Comparison of ENCODE assay signal across 27 cellular contexts in the genomic region with DNA sequence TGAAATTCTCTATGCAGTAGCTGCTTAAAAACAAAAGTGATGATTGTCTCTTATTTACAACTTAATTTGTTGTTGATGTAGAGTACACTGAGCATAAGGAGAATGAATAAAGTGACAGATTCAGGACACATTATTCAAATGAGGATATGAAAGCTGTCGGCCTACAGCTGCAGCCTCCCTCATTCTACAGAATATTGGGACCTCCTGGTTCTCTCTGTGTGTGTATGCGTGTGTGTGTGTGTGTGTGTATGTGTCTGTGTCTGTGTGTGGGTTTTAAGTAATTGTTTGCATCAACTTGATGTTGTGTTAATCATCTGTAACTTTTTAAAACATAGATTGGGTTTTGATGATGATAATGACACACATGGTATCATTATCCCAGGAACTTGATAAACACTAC. TPM values are rescaled to one million over a fixed set of nuclear protein-coding genes. Genes with fewer than 3 reads are reported as not detected.
A peak's percentile ranks its signal among the peaks of the same experiment; 100 is the strongest.
DNase-seq lines count a peak whose midpoint lies in the region; ATAC-seq and TF ChIP-seq lines count a peak whose summit lies in the region.
"Had no signal": no experiment of that assay in that cellular context is flagged by ENCODE, and none has a peak within 500 bp of the region (broad histone marks: within the 10 kb centered on the region; RNA-seq: fewer than 3 reads in every experiment).

No MANE protein-coding gene starts in this region.

- H3K9me3 ChIP-seq in psoas muscle = no peaks in the 10 kb centered on the region
- H3K9me3 ChIP-seq: Caco-2, MG63, Peyer's patch had no signal

- WGBS in psoas muscle, 3 donors = 74 to 84% (median 76%) methylated on average over 2 of the region's 2 CpGs

- TF ChIP-seq CTCF in progenitor cell of endocrine pancreas (IDR thresholded peaks at IDR 0.05; ENCODE audit: unreplicated experiment) (no peak), psoas muscle (IDR thresholded peaks at IDR 0.05) (no peak)

- H3K27ac ChIP-seq in angular gyrus (ENCODE audit: low read depth, low read length) (peak overlapping the region; percentile 31), psoas muscle (no peak overlapping the region)
- H3K27ac ChIP-seq: GM23248, Peyer's patch had no signal

- ATAC-seq in psoas muscle (no peak), HG03521 (IDR thresholded peaks at IDR 0.05; ENCODE audit: unreplicated experiment) (no peak)
- ATAC-seq in activated CD4-positive, alpha-beta T cell treated with anti-CD3 and anti-CD28 coated beads for 36 hours = no peak
- ATAC-seq: CD8-positive, alpha-beta T cell had no signal

- H3K4me3 ChIP-seq in psoas muscle = no peak overlapping the region
- H3K4me3 ChIP-seq: GM23248, MG63, Peyer's patch had no signal

- no peaks in the 10 kb centered on the region for H3K27me3 ChIP-seq in psoas muscle (ENCODE audit: insufficient read depth in 3 of 3, low read length in 2 of 3)
- H3K27me3 ChIP-seq: Peyer's patch had no signal

- peaks cover 79% of the 10 kb centered on the region for H3K4me1 Mint-ChIP-seq in progenitor cell of endocrine pancreas (ENCODE audit: low read depth)
- no peaks in the 10 kb centered on the region for H3K4me1 Mint-ChIP-seq in activated CD4-positive, alpha-beta T cell treated with anti-CD3 and anti-CD28 coated beads for 36 hours

- intact Hi-C loops in psoas muscle (cut with DNase I) = no loop called here
- intact Hi-C loops in activated CD4-positive, alpha-beta T cell treated with anti-CD3 and anti-CD28 coated beads for 36 hours (cut with DNase I, micrococcal nuclease) = no loop called here

- H3K36me3 Mint-ChIP-seq in progenitor cell of endocrine pancreas (ENCODE audit: insufficient read depth) = peaks cover 9% of the 10 kb centered on the region
- H3K36me3 Mint-ChIP-seq in activated CD4-positive, alpha-beta T cell treated with anti-CD3 and anti-CD28 coated beads for 36 hours (ENCODE audit: low read depth) = no peaks in the 10 kb centered on the region
- H3K36me3 Mint-ChIP-seq: CD8-positive, alpha-beta T cell had no signal

- POLR2A ChIA-PET in activated CD4-positive, alpha-beta T cell treated with anti-CD3 and anti-CD28 coated beads for 36 hours (lab: Charles Lee) = no interaction called here

- no peaks in the 10 kb centered on the region for H3K4me1 ChIP-seq in psoas muscle
- H3K4me1 ChIP-seq: Caco-2, Peyer's patch had no signal

- CTCF ChIA-PET in activated CD4-positive, alpha-beta T cell treated with anti-CD3 and anti-CD28 coated beads for 36 hours (lab: Charles Lee) = interaction anchor here (0.6 to 0.7 kb wide), 2 partner anchors 545 to 629 kb away, joined by 3 read pairs; no protein-coding TSS in a partner anchor

- H3K9me3 Mint-ChIP-seq in progenitor cell of endocrine pancreas (ENCODE audit: low read depth) = no peaks in the 10 kb centered on the region
- H3K9me3 Mint-ChIP-seq in activated CD4-positive, alpha-beta T cell treated with anti-CD3 and anti-CD28 coated beads for 36 hours (ENCODE audit: low read depth) = no peaks in the 10 kb centered on the region
- H3K9me3 Mint-ChIP-seq: CD8-positive, alpha-beta T cell had no signal

- no peaks in the 10 kb centered on the region for H3K36me3 ChIP-seq in psoas muscle (ENCODE audit: insufficient read depth in 1 of 2, low read depth in 1 of 2)
- H3K36me3 ChIP-seq: MG63, Peyer's patch had no signal

- H3K27me3 Mint-ChIP-seq in progenitor cell of endocrine pancreas = no peaks in the 10 kb centered on the region
- H3K27me3 Mint-ChIP-seq in activated CD4-positive, alpha-beta T cell treated with anti-CD3 and anti-CD28 coated beads for 36 hours = peaks cover 5% of the 10 kb centered on the region

- no peak overlapping the region for H3K4me3 Mint-ChIP-seq in progenitor cell of endocrine pancreas (ENCODE audit: low read depth)
- H3K4me3 Mint-ChIP-seq in activated CD4-positive, alpha-beta T cell treated with anti-CD3 and anti-CD28 coated beads for 36 hours = no peak overlapping the region
- H3K4me3 Mint-ChIP-seq: CD8-positive, alpha-beta T cell had no signal

- DNase-seq in Ammon's horn (ENCODE audit: low spot score) (peak; percentile 65), globus pallidus (ENCODE audit: low spot score) (peak; percentile 41), progenitor cell of endocrine pancreas (ENCODE audit: low spot score, unreplicated experiment) (no peak), psoas muscle (no peak), AG20443 (ENCODE audit: low spot score) (no peak)
- DNase-seq in activated CD4-positive, alpha-beta T cell treated with anti-CD3 and anti-CD28 coated beads for 36 hours = no peak
- DNase-seq: AML-193; C1 segment of cervical spinal cord; Caco-2; CD8-positive, alpha-beta T cell; DMS79 treated with DMSO at 0.1 percent for 48 hours; GM23248; H7; KBM-7; MG63; NCI-H1048; NCI-H1417; NCI-H1694; NCI-H2081; NCI-H2227 treated with DMSO at 0.1 percent for 48 hours; NCI-H510A; NCI-H69; OCI-M1; Peyer's patch; SHP77 treated with DMSO at 0.1 percent for 48 hours had no signal

- H3K27ac Mint-ChIP-seq in progenitor cell of endocrine pancreas = peak overlapping the region; percentile 81
- no peak overlapping the region for H3K27ac Mint-ChIP-seq in activated CD4-positive, alpha-beta T cell treated with anti-CD3 and anti-CD28 coated beads for 36 hours
- H3K27ac Mint-ChIP-seq: CD8-positive, alpha-beta T cell had no signal

RNA-seq across cellular contexts. Expression of a gene that starts 17.9 kb away (rescaled TPM):
- 63.2 and 73.9 TPM in 2 replicates for total RNA-seq in progenitor cell of endocrine pancreas
- 10 to 100 TPM in 3 of 4 donors, 1 to 10 TPM in 1; 8.3 to 20.6 (median 18.3) TPM for total RNA-seq in psoas muscle
- polyA plus RNA-seq in psoas muscle = 1 to 10 TPM in 1 of 3 donors, under 1 TPM in 2; 0.40 to 1.7 (median 0.93) TPM
- total RNA-seq in activated CD4-positive, alpha-beta T cell treated with anti-CD3 and anti-CD28 coated beads for 36 hours = under 1 TPM; 0.09 to 0.14 TPM
- total RNA-seq: CD8-positive, alpha-beta T cell had no signal

Comparison
In these comparisons a context has a peak if more than half of its experiments do, and no peak if none do; other contexts are left out.
1. DNase-seq: peak in Ammon's horn (single experiment) and globus pallidus (single experiment); none in progenitor cell of endocrine pancreas (single experiment), psoas muscle (0 of 2), activated CD4-positive, alpha-beta T cell treated with anti-CD3 and anti-CD28 coated beads for 36 hours (single experiment) and AG20443 (single experiment).
2. RNA of a gene that starts 17.9 kb away (total RNA-seq): 63.2 to 73.9 TPM in progenitor cell of endocrine pancreas and 8.3 to 20.6 TPM in psoas muscle; 0.09 to 0.14 TPM in activated CD4-positive, alpha-beta T cell treated with anti-CD3 and anti-CD28 coated beads for 36 hours; every median in the first group is over 4 times any median in the second.